ENCODE assay signal across 1 cellular context in genomic region chr2:100279586-100280534, GRCh38.
TF ChIP-seq lines count a peak whose summit lies in the region.

No MANE protein-coding gene starts in this region.

TF ChIP-seq in H1, 55 proteins besides CTCF, POLR2A, EP300 and RAD21:
- TF ChIP-seq KDM4A (IDR thresholded peaks at IDR 0.05; ENCODE audit: low read depth, low read length, severe bottlenecking) (no peak), NANOG (IDR thresholded peaks at IDR 0.05; ENCODE audit: insufficient read depth, low read depth, low read length, poor library complexity, severe bottlenecking) (no peak), SAP30 (IDR thresholded peaks at IDR 0.05; ENCODE audit: insufficient read depth, insufficient replicate concordance, low read length) (no peak), HDAC2 (IDR thresholded peaks at IDR 0.05; ENCODE audit: borderline replicate concordance in 1 of 2, low read depth in 2 of 2, low read length in 2 of 2) (no peak), MAFK (IDR thresholded peaks at IDR 0.05; ENCODE audit: low read depth, low read length) (no peak), TBP (IDR thresholded peaks at IDR 0.05; ENCODE audit: low read depth, low read length) (no peak), POLR2AphosphoS5 (IDR thresholded peaks at IDR 0.05; ENCODE audit: low read depth, low read length) (no peak), SIN3A (conservative IDR thresholded peaks at IDR 0.05 in 1 of 2, IDR thresholded peaks at IDR 0.05 in 1 of 2; ENCODE audit: low read depth in 1 of 2, low read length in 2 of 2) (no peak), CHD1 (IDR thresholded peaks at IDR 0.05; ENCODE audit: low read depth, low read length) (no peak), FOSL1 (IDR thresholded peaks at IDR 0.05; ENCODE audit: insufficient read depth, low read depth, low read length) (no peak), KDM5A (IDR thresholded peaks at IDR 0.05; ENCODE audit: low read length) (no peak), JUND (IDR thresholded peaks at IDR 0.05; ENCODE audit: low read length) (no peak), CBX5 (IDR thresholded peaks at IDR 0.05; ENCODE audit: low read depth, low read length) (no peak), SP2 (IDR thresholded peaks at IDR 0.05; ENCODE audit: low read length) (no peak), TAF7 (optimal IDR thresholded peaks at IDR 0.05; ENCODE audit: borderline replicate concordance, low read depth, low read length) (no peak), KDM1A (IDR thresholded peaks at IDR 0.05; ENCODE audit: borderline replicate concordance, low read length) (no peak), PHF8 (conservative IDR thresholded peaks at IDR 0.05; ENCODE audit: low read depth, low read length) (no peak), SRF (IDR thresholded peaks at IDR 0.05; ENCODE audit: low read depth, low read length) (no peak)
TF ChIP-seq in H1: peak in this region for 0.
